ENCODE assay signal across 15 cellular contexts in the genomic region with DNA sequence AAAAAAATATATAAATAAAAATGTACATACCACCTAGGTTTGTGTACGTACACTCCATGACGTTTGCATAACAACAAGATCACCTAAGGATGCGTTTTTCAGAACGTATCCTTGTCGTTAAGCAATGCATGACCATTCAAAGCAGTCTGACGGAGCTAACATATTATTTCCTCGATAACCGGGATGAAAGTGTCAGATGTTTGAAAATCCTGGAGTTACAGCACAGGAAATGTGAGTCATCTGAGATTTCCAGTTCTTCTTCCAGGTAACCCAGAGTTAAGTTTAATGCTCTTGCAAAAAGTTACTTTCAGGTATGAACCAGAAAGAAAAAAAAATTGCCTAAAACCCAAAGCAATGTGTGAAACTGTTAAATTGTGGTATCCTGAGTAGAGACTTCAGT.
DNase-seq lines count a peak whose midpoint lies in the region; ATAC-seq, FAIRE-seq and TF ChIP-seq lines count a peak whose summit lies in the region.
"Had no signal": no experiment of that assay in that cellular context is flagged by ENCODE, and none has a peak within 500 bp of the region (broad histone marks: within the 10 kb centered on the region; RNA-seq: fewer than 3 reads in every experiment).

No MANE protein-coding gene starts in this region.

- CTCF ChIA-PET in endothelial cell of umbilical vein (lab: Charles Lee), result interaction anchor here (1.0 to 5.1 kb wide), 8 partner anchors 16 to 682 kb away, joined by 3 to 54 read pairs (median 4); no protein-coding TSS in a partner anchor

- no TSS peak for BruUV-seq in endothelial cell of umbilical vein (replicated peaks; lab: Mats Ljungman, UMichigan)

- H3K9me3 ChIP-seq in endothelial cell of umbilical vein (replicated peaks; ENCODE audit: control insufficient read depth, insufficient read depth, low read length) (no peaks in the 10 kb centered on the region), ovary (no peaks in the 10 kb centered on the region)
- H3K9me3 ChIP-seq: HAP-1 had no signal

- DNase-seq in HT1080 (ENCODE audit: low read depth) (peak; percentile 15), M059J (ENCODE audit: low read depth) (peak; percentile 53), dermis blood vessel endothelial cell (peak; percentile 76), endothelial cell of umbilical vein (ENCODE audit: low read depth, low spot score) (peak; percentile 66), ovary (no peak)
- no peak for DNase-seq in effector CD4-positive, alpha-beta T cell
- DNase-seq: C1 segment of cervical spinal cord; CD4-positive, alpha-beta memory T cell; DMS79; GM23248 had no signal

- POLR2A ChIA-PET in endothelial cell of umbilical vein (lab: Charles Lee), result no interaction called here

- WGBS in ovary, 3 donors, result 87 to 91% (median 90%) methylated on average over 8 of the region's 8 CpGs

- peak; percentile 81 for FAIRE-seq in endothelial cell of umbilical vein (lab: Jason Lieb, UNC)
- FAIRE-seq: A204.1, GM12878, GM18507 had no signal

- no peaks in the 10 kb centered on the region for H4K20me1 ChIP-seq in endothelial cell of umbilical vein (replicated peaks; ENCODE audit: control insufficient read depth, extremely low read depth, insufficient read depth, low read length)

- intact Hi-C loops in endothelial cell of umbilical vein (cut with micrococcal nuclease) (loop anchor here (5.0 to 10.0 kb wide), 2 partner anchors 244 to 498 kb away; no protein-coding TSS in a partner anchor), ovary (cut with DNase I) (no loop called here)

- peaks cover 32% of the 10 kb centered on the region for H3K4me1 ChIP-seq in endothelial cell of umbilical vein (ENCODE audit: control insufficient read depth, extremely low read depth, insufficient read depth, low read length)
- peaks cover 2% of the 10 kb centered on the region for H3K4me1 ChIP-seq in ovary (ENCODE audit: insufficient read depth)

- H2AFZ ChIP-seq in endothelial cell of umbilical vein (ENCODE audit: low read depth, low read length), result no peak overlapping the region
- H2AFZ ChIP-seq: GM23248 had no signal

- H3K27me3 ChIP-seq in endothelial cell of umbilical vein (ENCODE audit: control insufficient read depth in 2 of 2, insufficient read depth in 2 of 2, low read length in 2 of 2), result no peaks in the 10 kb centered on the region
- H3K27me3 ChIP-seq in ovary, result no peaks in the 10 kb centered on the region

- H3K9me1 ChIP-seq in endothelial cell of umbilical vein (replicated peaks; ENCODE audit: control insufficient read depth, extremely low read depth, insufficient read depth, low read length), result no peaks in the 10 kb centered on the region

- dilution Hi-C loops in endothelial cell of umbilical vein (cut with MboI; ENCODE audit: extremely low pct_ligation_motif_present, low sequenced_read_pairs), result no loop called here

- H3K79me2 ChIP-seq in endothelial cell of umbilical vein (ENCODE audit: control insufficient read depth, insufficient read depth, low read length), result no peaks in the 10 kb centered on the region

- no peak for TF ChIP-seq POLR2A in endothelial cell of umbilical vein (IDR thresholded peaks at IDR 0.05; ENCODE audit: low read depth, low read length)
- no peak for TF ChIP-seq POLR2A in ovary (IDR thresholded peaks at IDR 0.05)

- H3K4me3 ChIP-seq in endothelial cell of umbilical vein (replicated peaks in 1 of 3; ENCODE audit: insufficient read depth in 1 of 3, low read depth in 1 of 3, low read length in 3 of 3), result no peak overlapping the region
- no peak overlapping the region for H3K4me3 ChIP-seq in ovary
- H3K4me3 ChIP-seq: GM12878, GM23248, HAP-1 had no signal

- H3K36me3 ChIP-seq in endothelial cell of umbilical vein (ENCODE audit: control insufficient read depth in 2 of 2, extremely low read depth in 1 of 2, insufficient read depth in 2 of 2, low read length in 2 of 2) (peaks cover 0 to 3% of the 10 kb centered on the region in 2 experiments), ovary (no peaks in the 10 kb centered on the region)
- H3K36me3 ChIP-seq: HAP-1 had no signal

- TF ChIP-seq CTCF in endothelial cell of umbilical vein (IDR thresholded peaks at IDR 0.05; ENCODE audit: extremely low read depth in 1 of 2, insufficient read depth in 1 of 2, low read depth in 1 of 2, low read length in 2 of 2), result no peak
- no peak for TF ChIP-seq CTCF in ovary (IDR thresholded peaks at IDR 0.05)

- H3K9ac ChIP-seq in endothelial cell of umbilical vein (replicated peaks; ENCODE audit: extremely low read depth, insufficient read depth, low read length), result no peak overlapping the region
- H3K9ac ChIP-seq: GM23248 had no signal

- no peak for ATAC-seq in HG03095 (IDR thresholded peaks at IDR 0.05; ENCODE audit: unreplicated experiment)
- ATAC-seq: GM12878 had no signal

- H3K27ac ChIP-seq in endothelial cell of umbilical vein (ENCODE audit: insufficient read depth, low read depth, low read length), result no peak overlapping the region
- H3K27ac ChIP-seq in ovary, result no peak overlapping the region
- H3K27ac ChIP-seq: GM23248 had no signal

- no peak for TF ChIP-seq EP300 in ovary (IDR thresholded peaks at IDR 0.05)

- H3K4me2 ChIP-seq in endothelial cell of umbilical vein (ENCODE audit: insufficient read depth, low read length), result peak overlapping the region; percentile 36

TF ChIP-seq in endothelial cell of umbilical vein, 7 proteins besides CTCF, POLR2A, EP300 and RAD21:
- TF ChIP-seq JUN (IDR thresholded peaks at IDR 0.05; ENCODE audit: borderline replicate concordance, insufficient read depth, insufficient read length, low read depth) (peak; percentile 70), POLR2AphosphoS5 (IDR thresholded peaks at IDR 0.05; ENCODE audit: insufficient read depth, low read depth, low read length) (no peak)
TF ChIP-seq in endothelial cell of umbilical vein: peak in this region for 1.

Comparison
In these comparisons a context has a peak if more than half of its experiments do, and no peak if none do; other contexts are left out.
1. DNase-seq: peak in HT1080 (single experiment), M059J (single experiment), dermis blood vessel endothelial cell (single experiment) and endothelial cell of umbilical vein (single experiment); none in ovary (0 of 5) and effector CD4-positive, alpha-beta T cell (single experiment).